ENCODE assay signal across 13 cellular contexts in the genomic region with DNA sequence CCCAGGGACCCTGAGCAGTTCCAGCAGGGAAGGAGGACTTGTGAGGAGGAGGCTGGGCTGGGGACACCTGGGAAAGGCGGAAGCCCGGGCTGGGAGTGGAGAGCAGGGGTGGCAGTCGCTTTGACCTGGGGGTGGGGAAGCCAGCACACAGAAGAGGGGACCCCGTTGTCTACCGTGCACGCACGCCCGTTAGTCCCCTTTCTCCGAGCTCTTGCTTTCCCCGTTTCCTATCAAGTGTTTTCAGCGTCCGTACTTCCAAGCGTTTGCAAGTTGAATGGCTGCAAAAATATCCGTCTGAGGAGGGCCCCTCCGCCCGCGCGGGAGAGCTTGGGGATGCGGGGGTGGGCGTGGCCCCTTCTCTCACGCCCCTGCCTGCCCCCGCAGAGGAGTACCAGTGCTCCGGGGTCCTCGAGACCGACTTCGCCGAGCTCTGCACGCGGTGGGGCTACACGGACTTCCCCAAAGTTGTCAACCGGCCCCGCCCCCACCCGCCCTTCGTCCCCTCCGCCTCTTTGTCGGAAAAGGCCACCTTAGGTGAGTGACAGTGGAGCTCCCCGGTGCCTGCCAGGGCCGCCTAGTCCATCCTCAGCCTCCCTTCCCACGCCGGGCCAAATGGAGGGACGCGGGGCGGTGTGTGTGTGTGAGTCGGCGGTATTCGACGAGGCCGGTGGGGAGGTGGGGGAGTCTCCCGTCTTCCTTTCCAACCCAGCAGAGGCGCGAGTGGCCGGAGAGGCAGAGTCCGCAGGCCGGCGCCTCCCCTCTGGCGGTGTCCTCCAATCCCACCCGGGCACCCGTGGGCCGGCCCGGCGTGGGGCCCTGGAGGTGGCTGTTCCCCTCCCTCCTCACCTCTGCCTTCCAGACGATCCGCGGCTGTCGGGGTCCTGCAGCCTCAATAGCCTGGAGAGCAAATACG. TPM values are rescaled to one million over a fixed set of nuclear protein-coding genes. Genes with fewer than 3 reads are reported as not detected.
DNase-seq lines count a peak whose midpoint lies in the region; ATAC-seq, FAIRE-seq and TF ChIP-seq lines count a peak whose summit lies in the region.
"Had no signal": no experiment of that assay in that cellular context is flagged by ENCODE, and none has a peak within 500 bp of the region (broad histone marks: within the 10 kb centered on the region; RNA-seq: fewer than 3 reads in every experiment).

No MANE protein-coding gene starts in this region.

- no peaks in the 10 kb centered on the region for H3K36me3 ChIP-seq in breast epithelium
- H3K36me3 ChIP-seq in mammary epithelial cell (ENCODE audit: insufficient read depth, low read length), result no peaks in the 10 kb centered on the region
- no peaks in the 10 kb centered on the region for H3K36me3 ChIP-seq in astrocyte (ENCODE audit: insufficient read depth, low read length)
- H3K36me3 ChIP-seq in kidney (ENCODE audit: control insufficient read depth in 1 of 2, insufficient read depth in 2 of 2, low read length in 2 of 2), result no peaks in the 10 kb centered on the region
- H3K36me3 ChIP-seq in tibial nerve, result no peaks in the 10 kb centered on the region

- H3K9me3 Mint-ChIP-seq in astrocyte (ENCODE audit: unreplicated experiment), result peaks cover 3% of the 10 kb centered on the region
- H3K9me3 Mint-ChIP-seq in stimulated activated naive B cell treated with anti-CD40 and anti-IgM and Interleukin-4, amounts not matched to agents 10 μg/mL and 1 μg/mL and 100 μg/mL, for 72 hours, result no peaks in the 10 kb centered on the region

- in situ Hi-C loops in mammary epithelial cell (cut with MboI; ENCODE audit: low sequenced_read_pairs in 2 of 2), result no loop called here

- H3K27ac ChIP-seq in breast epithelium (no peak overlapping the region), mammary epithelial cell (ENCODE audit: insufficient read depth, low read depth, low read length) (no peak overlapping the region), astrocyte (ENCODE audit: low read depth, low read length) (no peak overlapping the region), kidney (ENCODE audit: low read depth in 2 of 2, low read length in 2 of 2) (no peak overlapping the region), tibial nerve (no peak overlapping the region)
- H3K27ac ChIP-seq: KMS-11 had no signal

- no peak overlapping the region for H3K4me2 ChIP-seq in mammary epithelial cell (ENCODE audit: insufficient read depth, low read depth, low read length)
- H3K4me2 ChIP-seq in astrocyte (ENCODE audit: low read length), result peak overlapping the region; percentile 49
- H3K4me2 ChIP-seq: KMS-11 had no signal

- TF ChIP-seq CTCF in breast epithelium (IDR thresholded peaks at IDR 0.05), result no peak
- no peak for TF ChIP-seq CTCF in mammary epithelial cell (conservative IDR thresholded peaks at IDR 0.05 in 1 of 2, IDR thresholded peaks at IDR 0.05 in 1 of 2; ENCODE audit: extremely low read depth in 1 of 2, insufficient read depth in 1 of 2, low read depth in 1 of 2, low read length in 2 of 2)
- no peak for TF ChIP-seq CTCF in astrocyte (IDR thresholded peaks at IDR 0.05; ENCODE audit: insufficient read depth, low read depth, low read length)
- TF ChIP-seq CTCF in kidney (IDR thresholded peaks at IDR 0.05; ENCODE audit: borderline replicate concordance, extremely low read depth, insufficient read depth), result no peak
- TF ChIP-seq CTCF in tibial nerve (IDR thresholded peaks at IDR 0.05), result no peak

- H3K4me1 ChIP-seq in breast epithelium (peaks cover 11% of the 10 kb centered on the region in 2 donors), mammary epithelial cell (ENCODE audit: insufficient read depth, low read length) (peaks cover 24% of the 10 kb centered on the region), astrocyte (ENCODE audit: insufficient read depth, low read length) (peaks cover 28% of the 10 kb centered on the region), kidney (ENCODE audit: control insufficient read depth in 1 of 2, insufficient read depth in 1 of 2, low read depth in 1 of 2, low read length in 2 of 2) (peaks cover 0 to 5% of the 10 kb centered on the region in 2 donors), tibial nerve (peaks cover 0 to 37% (median 14%) of the 10 kb centered on the region in 4 donors)

- H3K27me3 ChIP-seq in breast epithelium, result peaks cover 4 to 57% of the 10 kb centered on the region in 2 donors
- H3K27me3 ChIP-seq in mammary epithelial cell (ENCODE audit: insufficient read depth, low read length), result peaks cover 45% of the 10 kb centered on the region
- H3K27me3 ChIP-seq in astrocyte (ENCODE audit: insufficient read depth, low read length), result peaks cover 48% of the 10 kb centered on the region
- H3K27me3 ChIP-seq in tibial nerve, result peaks cover 0 to 94% of the 10 kb centered on the region in 2 donors

- no peaks in the 10 kb centered on the region for H3K9me3 ChIP-seq in breast epithelium
- H3K9me3 ChIP-seq in mammary epithelial cell (replicated peaks; ENCODE audit: insufficient read depth, low read length), result no peaks in the 10 kb centered on the region
- no peaks in the 10 kb centered on the region for H3K9me3 ChIP-seq in astrocyte (ENCODE audit: insufficient read depth, low read depth, low read length)
- no peaks in the 10 kb centered on the region for H3K9me3 ChIP-seq in kidney (ENCODE audit: control insufficient read depth in 1 of 2, low read length in 2 of 2)
- H3K9me3 ChIP-seq in tibial nerve, result no peaks in the 10 kb centered on the region

- under 1% methylated on average over 13 of the region's 66 CpGs for WGBS in mammary epithelial cell (ENCODE audit: low coverage, missing lambda C conversion rate)
- 7 to 9% methylated on average over 44 to 62 of the region's 66 CpGs for WGBS in tibial nerve, 2 donors

- H3K9ac ChIP-seq in mammary epithelial cell (ENCODE audit: insufficient read depth, low read length) (no peak overlapping the region), astrocyte (ENCODE audit: low read length) (no peak overlapping the region), kidney (ENCODE audit: low read length in 2 of 2) (no peak overlapping the region)
- H3K9ac ChIP-seq: KMS-11 had no signal

- H2AFZ ChIP-seq in mammary epithelial cell (ENCODE audit: low read depth, low read length), result no peak overlapping the region
- no peak overlapping the region for H2AFZ ChIP-seq in astrocyte (ENCODE audit: low read depth, low read length)

- DNase-seq in breast epithelium (ENCODE audit: low spot score in 2 of 2), result no peak
- no peak for DNase-seq in mammary epithelial cell
- no peak for DNase-seq in astrocyte (ENCODE audit: low read depth)
- DNase-seq in kidney, result peak; percentile 76
- DNase-seq in stimulated activated naive B cell treated with anti-CD40 and anti-IgM and Interleukin-4, amounts not matched to agents 10 μg/mL and 1 μg/mL and 100 μg/mL, for 72 hours, result no peak
- DNase-seq in stimulated activated CD4-positive, alpha-beta T cell treated with anti-CD3 and anti-CD28 coated beads, Interleukin-2, amount 100 ng/mL, for 24 hours, result no peak
- no peak for DNase-seq in tibial nerve (ENCODE audit: low spot score in 2 of 2)
- DNase-seq: activated CD4-positive, alpha-beta T cell treated with anti-CD3 and anti-CD28 coated beads for 48 hours; activated gamma-delta T cell; EL; kidney glomerular epithelial cell had no signal

- TF ChIP-seq POLR2A in breast epithelium (IDR thresholded peaks at IDR 0.05) (no peak), tibial nerve (IDR thresholded peaks at IDR 0.05) (no peak)

- intact Hi-C loops in breast epithelium (cut with DNase I; ENCODE audit: low total_unique reads) (no loop called here), mammary epithelial cell (cut with micrococcal nuclease) (no loop called here), kidney (cut with DNase I) (no loop called here)

- H4K20me1 ChIP-seq in mammary epithelial cell (ENCODE audit: insufficient read depth, low read length) (no peaks in the 10 kb centered on the region), astrocyte (ENCODE audit: insufficient read depth, low read length) (peaks cover 23% of the 10 kb centered on the region)

- peaks cover 8% of the 10 kb centered on the region for H3K4me1 Mint-ChIP-seq in astrocyte (ENCODE audit: low read depth, unreplicated experiment)
- H3K4me1 Mint-ChIP-seq in stimulated activated naive B cell treated with anti-CD40 and anti-IgM and Interleukin-4, amounts not matched to agents 10 μg/mL and 1 μg/mL and 100 μg/mL, for 72 hours, result peaks cover 12 to 38% of the 10 kb centered on the region in 2 donors

- H3K4me3 ChIP-seq in breast epithelium (peak overlapping the region in 2 of 3 donors; percentile 34 to 42), mammary epithelial cell (replicated peaks in 1 of 3; ENCODE audit: insufficient read depth in 1 of 3, low read depth in 2 of 3, low read length in 3 of 3) (no peak overlapping the region), astrocyte (ENCODE audit: insufficient read depth, low read depth, low read length) (no peak overlapping the region), kidney (ENCODE audit: low read length in 2 of 2) (no peak overlapping the region), tibial nerve (no peak overlapping the region)

- TF ChIP-seq EP300 in tibial nerve (IDR thresholded peaks at IDR 0.05), result no peak

- no peak for ATAC-seq in stimulated activated naive B cell treated with anti-CD40 and anti-IgM and Interleukin-4, amounts not matched to agents 10 μg/mL and 1 μg/mL and 100 μg/mL, for 72 hours (replicated peaks)
- no peak for ATAC-seq in HG02759 (IDR thresholded peaks at IDR 0.05; ENCODE audit: unreplicated experiment)

- peaks cover 81% of the 10 kb centered on the region for H3K27me3 Mint-ChIP-seq in astrocyte (ENCODE audit: low read depth, unreplicated experiment)
- peaks cover 67 to 92% of the 10 kb centered on the region in 2 donors for H3K27me3 Mint-ChIP-seq in stimulated activated naive B cell treated with anti-CD40 and anti-IgM and Interleukin-4, amounts not matched to agents 10 μg/mL and 1 μg/mL and 100 μg/mL, for 72 hours

- H3K4me3 Mint-ChIP-seq in astrocyte (ENCODE audit: unreplicated experiment), result peak overlapping the region; percentile 30
- peak overlapping the region; percentile 29 to 51 for H3K4me3 Mint-ChIP-seq in stimulated activated naive B cell treated with anti-CD40 and anti-IgM and Interleukin-4, amounts not matched to agents 10 μg/mL and 1 μg/mL and 100 μg/mL, for 72 hours

- no peaks in the 10 kb centered on the region for H3K79me2 ChIP-seq in mammary epithelial cell (ENCODE audit: insufficient read depth, low read length)
- no peaks in the 10 kb centered on the region for H3K79me2 ChIP-seq in astrocyte (ENCODE audit: insufficient read depth, low read length)

- dilution Hi-C loops in mammary epithelial cell (cut with HindIII; ENCODE audit: low sequenced_read_pairs), result no loop called here

- FAIRE-seq in astrocyte (lab: Jason Lieb, UNC), result no peak
- FAIRE-seq in kidney (lab: Jason Lieb, UNC), result no peak

- no TSS peak for BruUV-seq in mammary epithelial cell (replicated peaks; lab: Mats Ljungman, UMichigan)

- no peaks in the 10 kb centered on the region for H3K36me3 Mint-ChIP-seq in astrocyte (ENCODE audit: low read depth, unreplicated experiment)
- no peaks in the 10 kb centered on the region for H3K36me3 Mint-ChIP-seq in stimulated activated naive B cell treated with anti-CD40 and anti-IgM and Interleukin-4, amounts not matched to agents 10 μg/mL and 1 μg/mL and 100 μg/mL, for 72 hours

- H3K27ac Mint-ChIP-seq in astrocyte (ENCODE audit: unreplicated experiment), result no peak overlapping the region
- H3K27ac Mint-ChIP-seq in stimulated activated naive B cell treated with anti-CD40 and anti-IgM and Interleukin-4, amounts not matched to agents 10 μg/mL and 1 μg/mL and 100 μg/mL, for 72 hours, result no peak overlapping the region

- CTCF ChIA-PET in mammary epithelial cell (lab: Charles Lee; ENCODE audit: low non-redundant PET), result interaction anchor here (0.7 kb wide), 1 partner anchor 1064 kb away, joined by 4 read pairs; no protein-coding TSS in a partner anchor

RNA-seq across cellular contexts. Expression of gene LRRC71, which starts 3.4 kb away (rescaled TPM):
- total RNA-seq in breast epithelium (not detected), mammary epithelial cell (not detected), astrocyte (0.14 TPM in 1 of 2 replicates, not detected in the other), kidney (0.50 TPM), tibial nerve (under 1 TPM in 3 of 4 donors, not detected in 1; 0.60 to 0.78 (median 0.66) TPM)
- polyA plus RNA-seq in mammary epithelial cell (not detected), kidney (ENCODE audit: insufficient read depth, low read depth, low replicate concordance) (0.19 TPM)
- not detected for polyA minus RNA-seq in mammary epithelial cell

RNA-seq across cellular contexts. Expression of gene PEAR1, which starts 30.3 kb away (rescaled TPM):
- total RNA-seq in breast epithelium (10 to 100 TPM in 1 of 3 donors, 1 to 10 TPM in 2; 4.0 to 15.1 (median 6.2) TPM), mammary epithelial cell (1 to 10 TPM in 1 of 2 donors, under 1 TPM in 1; 0.83 to 4.9 TPM), astrocyte (8.5 and 17.3 TPM in 2 replicates), kidney (17.2 TPM), tibial nerve (10 to 100 TPM; 31.5 to 51.4 (median 39.7) TPM)
- polyA plus RNA-seq in mammary epithelial cell (0.17 TPM), kidney (ENCODE audit: insufficient read depth, low read depth, low replicate concordance) (4.5 TPM)
- not detected for polyA minus RNA-seq in mammary epithelial cell

Comparison
In these comparisons a context has a peak if more than half of its experiments do, and no peak if none do; other contexts are left out.
1. H3K4me3 ChIP-seq: peak in breast epithelium (2 of 3); none in mammary epithelial cell (0 of 3), astrocyte (single experiment), kidney (0 of 2) and tibial nerve (0 of 4).